1 cellular context compared by ENCODE assay signal in genomic region chr16:10744370-10745030, GRCh38.
TF ChIP-seq lines count a peak whose summit lies in the region.

No MANE protein-coding gene starts in this region.

TF ChIP-seq in HEK293, 187 proteins besides CTCF, POLR2A, EP300 and RAD21 (continued from another document):
- TF ChIP-seq PRDM10 (tag by site-specific recombination; IDR thresholded peaks at IDR 0.05) (peak; percentile 77), ZIC2 (tag by site-specific recombination; IDR thresholded peaks at IDR 0.05) (0 out of 2 replicates have a peak, but pooled peaks have one; percentile 9), ZNF335 (tag by site-specific recombination; conservative IDR thresholded peaks at IDR 0.05) (peak; percentile 68; the same call in 1 of the 2 replicates), ZSCAN5A (tag by site-specific recombination; IDR thresholded peaks at IDR 0.05) (no peak)
